ENCODE assay signal across 8 cellular contexts in the genomic region with DNA sequence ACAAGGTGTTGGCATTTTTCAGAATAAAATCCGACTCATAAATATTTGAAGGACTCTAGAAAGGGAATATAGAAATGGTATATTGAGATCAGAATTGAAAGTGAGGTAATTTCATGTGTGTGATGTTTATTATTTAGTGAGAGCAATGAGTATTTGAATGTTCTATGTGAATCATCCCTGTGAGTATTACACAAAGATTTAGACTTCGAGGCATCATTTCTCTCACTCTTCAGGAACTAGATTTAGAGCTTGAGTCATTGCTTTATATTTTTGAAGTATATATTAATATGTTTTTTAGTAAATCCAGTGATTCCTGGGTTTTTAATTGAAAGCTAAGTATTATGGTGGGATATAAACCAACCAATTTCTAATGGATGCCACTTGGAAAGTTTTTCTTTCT.
"Had no signal": no experiment of that assay in that cellular context is flagged by ENCODE, and none has a peak within 500 bp of the region (broad histone marks: within the 10 kb centered on the region; RNA-seq: fewer than 3 reads in every experiment).

No MANE protein-coding gene starts in this region.

- FAIRE-seq: G401.6, GM12878, GM12891, GM12892, GM18507, GM19239 had no signal

- H3K4me3 ChIP-seq: GM12878 had no signal

- DNase-seq: GDM1, GF-D8 had no signal

- ATAC-seq: GM12878 had no signal
